In genomic region chr1:185490924-185491323, GRCh38 we compare ENCODE assay signal across 16 cellular contexts.
A peak's percentile ranks its signal among the peaks of the same experiment; 100 is the strongest.
DNase-seq lines count a peak whose midpoint lies in the region; ATAC-seq and TF ChIP-seq lines count a peak whose summit lies in the region.
"Had no signal": no experiment of that assay in that cellular context is flagged by ENCODE, and none has a peak within 500 bp of the region (broad histone marks: within the 10 kb centered on the region; RNA-seq: fewer than 3 reads in every experiment).

No MANE protein-coding gene starts in this region.

- H3K4me2 ChIP-seq in BLaER1 (peak overlapping the region; percentile 7; the same call in 1 of the 2 replicates), mesenchymal stem cell (ENCODE audit: low read length, poor library complexity, severe bottlenecking) (no peak overlapping the region)

- H3K27ac ChIP-seq in BLaER1 (no peak overlapping the region), VCaP (peak overlapping the region; percentile 67), mesenchymal stem cell (ENCODE audit: low read length, poor library complexity, severe bottlenecking) (no peak overlapping the region)
- H3K27ac ChIP-seq: C4-2B, HL-60 had no signal

- H3K9ac ChIP-seq in BLaER1 = no peak overlapping the region
- no peak overlapping the region for H3K9ac ChIP-seq in mesenchymal stem cell (ENCODE audit: low read length)

- H4K8ac ChIP-seq in mesenchymal stem cell (ENCODE audit: low read length) = no peak overlapping the region

- 95% methylated on average over 5 of the region's 5 CpGs for WGBS in mesenchymal stem cell

- no peak overlapping the region for H3K4me3 ChIP-seq in BLaER1
- no peak overlapping the region for H3K4me3 ChIP-seq in mesenchymal stem cell (ENCODE audit: insufficient read depth in 1 of 2, low read depth in 1 of 2, low read length in 2 of 2)

- TF ChIP-seq CTCF in VCaP (conservative IDR thresholded peaks at IDR 0.05) = no peak

- H3K27me3 Mint-ChIP-seq in activated T-cell treated with anti-CD3 and anti-CD28 coated beads, Interleukin-2, amount 50 U/mL, for 24 hours = no peaks in the 10 kb centered on the region
- H3K27me3 Mint-ChIP-seq: CD4-positive, alpha-beta memory T cell had no signal

- no peak for ATAC-seq in HG03196 (IDR thresholded peaks at IDR 0.05; ENCODE audit: unreplicated experiment)

- H3K18ac ChIP-seq in mesenchymal stem cell (ENCODE audit: low read depth in 1 of 2, low read length in 2 of 2) = no peak overlapping the region

- DNase-seq in MV-4-11 (lab: John Stamatoyannopoulos, UW) = peak; percentile 13
- no peak for DNase-seq in mesenchymal stem cell
- DNase-seq in activated CD4-positive, alpha-beta T cell treated with anti-CD3 and anti-CD28 coated beads for 48 hours = no peak
- no peak for DNase-seq in activated T-cell treated with anti-CD3 and anti-CD28 coated beads, Interleukin-2, amount 50 U/mL, for 24 hours
- DNase-seq in effector CD4-positive, alpha-beta T cell = no peak
- DNase-seq: ACHN; BE2C; CD4-positive, alpha-beta memory T cell; DMS79 treated with DMSO at 0.1 percent for 48 hours; GF-D8; H9 had no signal

- H3K9me3 Mint-ChIP-seq in activated T-cell treated with anti-CD3 and anti-CD28 coated beads, Interleukin-2, amount 50 U/mL, for 24 hours = no peaks in the 10 kb centered on the region
- H3K9me3 Mint-ChIP-seq: CD4-positive, alpha-beta memory T cell; H9 had no signal

- H2BK12ac ChIP-seq in mesenchymal stem cell (ENCODE audit: low read length in 2 of 2) = no peak overlapping the region

- no peaks in the 10 kb centered on the region for H4K20me1 ChIP-seq in BLaER1

- H3K4me1 ChIP-seq in BLaER1 (peaks cover 10% of the 10 kb centered on the region), mesenchymal stem cell (ENCODE audit: control insufficient read depth, insufficient read depth, low read depth, low read length) (peaks cover 2% of the 10 kb centered on the region)
- H3K4me1 ChIP-seq: BE2C had no signal

- H3K27ac Mint-ChIP-seq in activated T-cell treated with anti-CD3 and anti-CD28 coated beads, Interleukin-2, amount 50 U/mL, for 24 hours = no peak overlapping the region
- H3K27ac Mint-ChIP-seq: CD4-positive, alpha-beta memory T cell; H9 had no signal

- H2BK15ac ChIP-seq in mesenchymal stem cell (ENCODE audit: low read depth, poor library complexity, severe bottlenecking) = no peak overlapping the region

- no peaks in the 10 kb centered on the region for H3K36me3 Mint-ChIP-seq in activated T-cell treated with anti-CD3 and anti-CD28 coated beads, Interleukin-2, amount 50 U/mL, for 24 hours (ENCODE audit: low read depth)
- H3K36me3 Mint-ChIP-seq: CD4-positive, alpha-beta memory T cell had no signal

- H4K91ac ChIP-seq in mesenchymal stem cell (ENCODE audit: low read length) = no peak overlapping the region

- H3K36me3 ChIP-seq in BLaER1 (no peaks in the 10 kb centered on the region), mesenchymal stem cell (ENCODE audit: control insufficient read depth in 1 of 2, insufficient read depth in 2 of 2, low read depth in 1 of 2, low read length in 2 of 2) (no peaks in the 10 kb centered on the region)
- H3K36me3 ChIP-seq: BE2C had no signal

- no peak overlapping the region for H2BK120ac ChIP-seq in mesenchymal stem cell (ENCODE audit: low read depth, low read length)

- H3K14ac ChIP-seq in mesenchymal stem cell (ENCODE audit: low read length in 2 of 2) = no peak overlapping the region

- no peak overlapping the region for H2BK5ac ChIP-seq in mesenchymal stem cell (ENCODE audit: low read depth, low read length, poor library complexity, severe bottlenecking)

- no peak overlapping the region for H3K4me3 Mint-ChIP-seq in activated T-cell treated with anti-CD3 and anti-CD28 coated beads, Interleukin-2, amount 50 U/mL, for 24 hours
- H3K4me3 Mint-ChIP-seq: CD4-positive, alpha-beta memory T cell; H9 had no signal

- H2AFZ ChIP-seq in mesenchymal stem cell (ENCODE audit: low read depth, low read length) = no peak overlapping the region

- H3K79me1 ChIP-seq in mesenchymal stem cell (replicated peaks; ENCODE audit: low read length, poor library complexity, severe bottlenecking) = no peaks in the 10 kb centered on the region

- no peak overlapping the region for H3K23ac ChIP-seq in mesenchymal stem cell (ENCODE audit: low read length in 2 of 2)

- no peaks in the 10 kb centered on the region for H3K4me1 Mint-ChIP-seq in activated T-cell treated with anti-CD3 and anti-CD28 coated beads, Interleukin-2, amount 50 U/mL, for 24 hours (ENCODE audit: low read depth)

- peak overlapping the region; percentile 49 for H2AK5ac ChIP-seq in mesenchymal stem cell (ENCODE audit: low read length, severe bottlenecking)

- no peak overlapping the region for H3K4ac ChIP-seq in mesenchymal stem cell (ENCODE audit: low read depth in 1 of 2, low read length in 2 of 2)

- H3K9me3 ChIP-seq in BLaER1 (no peaks in the 10 kb centered on the region), mesenchymal stem cell (ENCODE audit: control insufficient read depth, low read length) (no peaks in the 10 kb centered on the region)
- H3K9me3 ChIP-seq: BE2C had no signal

- H3K27me3 ChIP-seq in BLaER1 = no peaks in the 10 kb centered on the region
- peaks cover 0 to 7% of the 10 kb centered on the region in 2 experiments for H3K27me3 ChIP-seq in mesenchymal stem cell (ENCODE audit: control insufficient read depth in 1 of 2, insufficient read depth in 1 of 2, low read length in 2 of 2)
- H3K27me3 ChIP-seq: BE2C had no signal
